Comparison of ENCODE assay signal across 11 cellular contexts in genomic region chr20:53466279-53466678, GRCh38.
"Had no signal": no experiment of that assay in that cellular context is flagged by ENCODE, and none has a peak within 500 bp of the region (broad histone marks: within the 10 kb centered on the region; RNA-seq: fewer than 3 reads in every experiment).

No MANE protein-coding gene starts in this region.

- H3K4me3 ChIP-seq: GM23248, GM23338, HAP-1 had no signal

- H3K4me2 ChIP-seq: GM23338 had no signal

- H3K4me1 Mint-ChIP-seq: GM23338, H9 had no signal

- DNase-seq: GM23248, GOT3, H7, H9, HCEC 1CT, HFFc6 had no signal

- H3K27ac ChIP-seq: GM23248 had no signal

- ATAC-seq: GM23338, HCT116 had no signal

- H2AFZ ChIP-seq: GM23248, GM23338 had no signal

- H3K9me3 Mint-ChIP-seq: HFFc6 had no signal

- H3K4me1 ChIP-seq: HAP-1 had no signal

- H3K9ac ChIP-seq: GM23248 had no signal

- H3K36me3 ChIP-seq: HAP-1 had no signal

- H3K27ac Mint-ChIP-seq: GM23338, HFFc6 had no signal

- H3K4me3 Mint-ChIP-seq: GM23338, H9, HFFc6 had no signal

- FAIRE-seq: H1, H54 had no signal
